Comparison of ENCODE assay signal across 9 cellular contexts in the genomic region with DNA sequence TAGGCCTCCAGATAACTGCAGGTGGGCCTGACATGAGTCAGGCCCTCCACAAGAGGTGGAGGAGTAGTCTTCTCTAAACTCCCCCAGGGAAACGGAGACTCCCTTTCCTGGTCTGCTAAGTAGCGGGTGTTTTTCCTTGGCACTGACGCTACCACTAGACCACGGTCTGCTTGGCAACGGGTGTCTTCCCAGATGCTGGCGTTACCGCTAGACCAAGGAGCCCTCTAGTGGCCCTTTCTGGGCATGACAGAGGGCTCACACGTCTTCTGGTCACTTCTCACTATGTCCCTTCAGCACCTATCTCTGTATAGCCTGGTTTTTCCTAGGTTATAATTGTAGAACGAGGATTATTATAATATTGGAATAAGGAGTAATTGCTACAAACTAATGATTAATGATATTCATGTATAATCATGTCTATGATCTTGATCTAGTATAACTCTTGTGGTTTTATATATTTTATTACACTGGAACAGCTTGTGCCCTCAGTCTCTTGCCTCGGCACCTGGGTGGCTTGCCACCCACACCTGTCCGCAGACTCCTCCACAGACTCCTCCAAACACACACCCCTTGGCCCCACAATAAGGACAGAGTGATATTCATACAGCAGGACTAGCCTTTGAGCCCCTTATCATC. TPM values are rescaled to one million over a fixed set of nuclear protein-coding genes. Genes with fewer than 3 reads are reported as not detected.
DNase-seq lines count a peak whose midpoint lies in the region; ATAC-seq and TF ChIP-seq lines count a peak whose summit lies in the region.
"Not testable (repeated sequence)": the region's sequence is repeated elsewhere in the genome, so short reads cannot be mapped to it uniquely, and the experiment has no call there.
"Had no signal": no experiment of that assay in that cellular context is flagged by ENCODE, and none has a peak within 500 bp of the region (broad histone marks: within the 10 kb centered on the region; RNA-seq: fewer than 3 reads in every experiment).

No MANE protein-coding gene starts in this region.

- peaks cover 28% of the 10 kb centered on the region for H3K4me1 ChIP-seq in BLaER1
- H3K4me1 ChIP-seq in adrenal gland (replicated peaks in 1 of 2): not testable (repeated sequence)

- 8 to 9% (median 9%) methylated on average over 10 to 11 of the region's 11 CpGs for WGBS in adrenal gland, 4 donors

- not testable (repeated sequence) for H3K36me3 Mint-ChIP-seq in natural killer cell

- peaks cover 46 to 52% of the 10 kb centered on the region in 2 donors for H3K4me1 Mint-ChIP-seq in natural killer cell

- intact Hi-C loops in adrenal gland (cut with DNase I): not testable (repeated sequence)
- intact Hi-C loops in natural killer cell (cut with micrococcal nuclease): loop anchor here (1.0 to 5.0 kb wide), 5 partner anchors 11 to 239 kb away; a partner anchor contains a TSS

- H3K27ac ChIP-seq in BLaER1, VCaP, adrenal gland: not testable (repeated sequence)

- not testable (repeated sequence) for H3K9me3 ChIP-seq in BLaER1; adrenal gland (replicated peaks in 1 of 3)

- DNase-seq in HFF-Myc (ENCODE audit: extremely low read depth, low read depth): peak; percentile 17
- DNase-seq in NCI-H510A treated with DMSO at 0.1 percent for 48 hours (lab: John Stamatoyannopoulos, UW): peak; percentile 9
- peak; percentile 57 to 90 (median 83) for DNase-seq in adrenal gland
- DNase-seq in foreskin melanocyte: peak; percentile 44
- DNase-seq in natural killer cell: peak; percentile 68
- DNase-seq in stimulated activated CD4-positive, alpha-beta T cell treated with anti-CD3 and anti-CD28 coated beads, TNF-alpha, amount 100 ng/mL, for 48 hours (ENCODE audit: low read depth in 3 of 3): peak; percentile 15 to 47 (median 35)

- TF ChIP-seq CTCF in HFF-Myc (IDR thresholded peaks at IDR 0.05; ENCODE audit: low read depth, low read length, missing control alignments) (peak; percentile 71), VCaP (conservative IDR thresholded peaks at IDR 0.05) (peak; percentile 94), adrenal gland (IDR thresholded peaks at IDR 0.05) (peak; percentile 71 to 85 (median 82)), natural killer cell (IDR thresholded peaks at IDR 0.05) (peak; percentile 92)

- H3K4me2 ChIP-seq in BLaER1: peak overlapping the region; percentile 33; the same call in 1 of the 2 replicates

- not testable (repeated sequence) for H3K27me3 Mint-ChIP-seq in natural killer cell (ENCODE audit: low read depth in 2 of 2)

- not testable (repeated sequence) for TF ChIP-seq POLR2A in adrenal gland (IDR thresholded peaks at IDR 0.05)

- peak overlapping the region; percentile 68 to 80 for H3K27ac Mint-ChIP-seq in natural killer cell

- H3K27me3 ChIP-seq in BLaER1, adrenal gland: not testable (repeated sequence)

- H3K9me3 Mint-ChIP-seq in natural killer cell: not testable (repeated sequence)

- peak overlapping the region; percentile 76 for H3K4me3 Mint-ChIP-seq in natural killer cell

- not testable (repeated sequence) for H4K20me1 ChIP-seq in BLaER1

- H3K36me3 ChIP-seq in BLaER1; adrenal gland (replicated peaks in 1 of 2): not testable (repeated sequence)

- H3K4me3 ChIP-seq in BLaER1; HFF-Myc (replicated peaks; ENCODE audit: low read depth, low read length); adrenal gland: not testable (repeated sequence)

- ATAC-seq in natural killer cell: not testable (repeated sequence)

- H3K9ac ChIP-seq in BLaER1: not testable (repeated sequence)

RNA-seq across cellular contexts. Expression of a gene that starts 27.3 kb away (rescaled TPM):
- total RNA-seq in adrenal gland (10 to 100 TPM in 5 of 8 donors, 1 to 10 TPM in 3; 4.2 to 13.1 (median 10.7) TPM), natural killer cell (10 to 100 TPM; 48.6 to 56.0 (median 49.5) TPM)
- polyA plus RNA-seq in adrenal gland: 1 to 10 TPM; 2.3 to 8.6 (median 3.8) TPM
- total RNA-seq: glomerular endothelial cell had no signal

RNA-seq across cellular contexts. Expression of a gene that starts 44.7 kb away (rescaled TPM):
- 10 to 100 TPM in 6 of 8 donors, 1 to 10 TPM in 2; 4.7 to 29.7 (median 18.4) TPM for total RNA-seq in adrenal gland
- polyA plus RNA-seq in adrenal gland: 1 to 10 TPM; 3.6 to 7.6 (median 4.6) TPM
- 10 to 100 TPM; 13.0 to 15.3 (median 13.8) TPM for total RNA-seq in natural killer cell
- total RNA-seq: glomerular endothelial cell had no signal

RNA-seq across cellular contexts. Expression of a gene that starts 55.5 kb away (rescaled TPM):
- total RNA-seq in adrenal gland: 10 to 100 TPM in 5 of 8 donors, 1 to 10 TPM in 3; 5.4 to 21.8 (median 13.5) TPM
- 10 to 100 TPM in 1 of 3 donors, 1 to 10 TPM in 2; 2.7 to 14.4 (median 4.9) TPM for polyA plus RNA-seq in adrenal gland
- total RNA-seq in natural killer cell: 1 to 10 TPM; 2.3 to 6.5 (median 6.0) TPM
- total RNA-seq: glomerular endothelial cell had no signal

Comparison
In these comparisons a context has a peak if more than half of its experiments do, and no peak if none do; other contexts are left out.
1. DNase-seq: peak in every context shown above with its lines; median percentile 83 in adrenal gland; 68 in natural killer cell; 44 in foreskin melanocyte; 35 in stimulated activated CD4-positive, alpha-beta T cell treated with anti-CD3 and anti-CD28 coated beads, TNF-alpha, amount 100 ng/mL, for 48 hours; 17 in HFF-Myc; 9 in NCI-H510A treated with DMSO at 0.1 percent for 48 hours.